Comparison of ENCODE assay signal across 7 cellular contexts in the genomic region with DNA sequence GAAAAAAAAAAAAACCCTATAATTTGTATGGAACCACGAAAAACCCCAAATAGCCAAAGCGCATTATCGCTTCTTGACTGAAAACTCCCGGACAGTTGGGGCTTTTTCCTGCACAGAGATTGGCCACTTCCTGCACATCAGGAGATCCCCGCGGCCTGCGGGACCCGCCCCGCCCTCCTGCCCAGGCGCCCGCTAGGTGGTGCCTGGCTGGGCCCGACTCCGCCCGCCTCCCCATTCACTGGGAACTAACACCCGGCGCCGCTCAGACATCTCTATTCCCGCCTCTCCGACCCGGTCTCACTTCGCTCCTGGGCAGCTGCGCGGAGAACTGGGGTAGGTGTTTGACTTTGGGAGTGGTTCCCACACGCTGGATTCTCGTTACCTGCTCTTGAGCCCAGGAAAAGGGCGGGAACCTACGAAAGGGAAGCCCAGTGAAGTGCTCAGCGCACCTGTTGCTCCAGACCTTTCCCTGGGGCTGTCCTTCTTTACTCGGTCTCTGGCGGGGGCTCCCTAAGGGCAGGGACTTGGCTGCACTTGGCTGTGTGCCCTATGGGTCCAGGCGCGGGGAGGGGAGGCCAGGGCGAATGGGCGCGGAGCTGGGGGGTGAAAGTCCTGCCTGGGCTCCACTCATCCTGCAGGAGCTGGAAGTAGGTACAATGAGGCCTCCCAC. TPM values are rescaled to one million over a fixed set of nuclear protein-coding genes. Genes with fewer than 3 reads are reported as not detected.
DNase-seq lines count a peak whose midpoint lies in the region; ATAC-seq, FAIRE-seq and TF ChIP-seq lines count a peak whose summit lies in the region.

A gene with protein sequence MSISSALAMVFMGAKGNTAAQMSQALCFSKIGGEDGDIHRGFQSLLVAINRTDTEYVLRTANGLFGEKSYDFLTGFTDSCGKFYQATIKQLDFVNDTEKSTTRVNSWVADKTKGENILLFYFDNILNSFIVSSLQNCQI (plus strand): TSS at position 234 of the 670 bp plus-strand sequence. CDS start 4,155 bp downstream, outside the sequence.

- CTCF ChIA-PET in endothelial cell of umbilical vein (lab: Charles Lee), result interaction anchor here (1.0 to 1.2 kb wide), 2 partner anchors 10 to 12 kb away, joined by 3 to 10 read pairs; no protein-coding TSS in a partner anchor

- peak within 1 kb of the TSS; percentile 59 for H3K4me2 ChIP-seq in endothelial cell of umbilical vein (ENCODE audit: insufficient read depth, low read length)

- no peaks in the 10 kb centered on the region for H3K36me3 ChIP-seq in endothelial cell of umbilical vein (ENCODE audit: control insufficient read depth in 2 of 2, extremely low read depth in 1 of 2, insufficient read depth in 2 of 2, low read length in 2 of 2)
- no peaks in the 10 kb centered on the region for H3K36me3 ChIP-seq in muscle layer of duodenum (ENCODE audit: control insufficient read depth in 1 of 2, insufficient read depth in 2 of 2, low read length in 2 of 2)

- H3K4me1 ChIP-seq in endothelial cell of umbilical vein (ENCODE audit: control insufficient read depth, extremely low read depth, insufficient read depth, low read length), result peaks cover 5% of the 10 kb centered on the region
- peaks cover 0 to 10% of the 10 kb centered on the region in 2 donors for H3K4me1 ChIP-seq in muscle layer of duodenum (ENCODE audit: control insufficient read depth in 1 of 2, insufficient read depth in 2 of 2, low read length in 2 of 2)

- no peak within 1 kb of the TSS for H3K9ac ChIP-seq in endothelial cell of umbilical vein (replicated peaks; ENCODE audit: extremely low read depth, insufficient read depth, low read length)

- dilution Hi-C loops in endothelial cell of umbilical vein (cut with MboI; ENCODE audit: extremely low pct_ligation_motif_present, low sequenced_read_pairs), result no loop called here

- TF ChIP-seq CTCF in endothelial cell of umbilical vein (IDR thresholded peaks at IDR 0.05; ENCODE audit: extremely low read depth in 1 of 2, insufficient read depth in 1 of 2, low read depth in 1 of 2, low read length in 2 of 2), result peak; percentile 37 to 59

- POLR2A ChIA-PET in endothelial cell of umbilical vein (lab: Charles Lee), result no interaction called here

- intact Hi-C loops in endothelial cell of umbilical vein (cut with micrococcal nuclease), result loop anchor here (1.0 kb wide), 1 partner anchor 46 kb away; no protein-coding TSS in a partner anchor

- DNase-seq in NCI-H146 treated with DMSO at 0.1 percent for 48 hours (lab: John Stamatoyannopoulos, UW; ENCODE audit: unreplicated experiment) (peak; percentile 93), endothelial cell of umbilical vein (ENCODE audit: low read depth, low spot score) (peak; percentile 17), superior temporal gyrus (ENCODE audit: extremely low spot score) (peak; percentile 66)
- peak; percentile 73 to 82 for DNase-seq in activated CD4-positive, alpha-beta T cell treated with anti-CD3 and anti-CD28 coated beads, Interleukin-2, amount 50 U/mL, for 48 hours

- H3K27me3 ChIP-seq in endothelial cell of umbilical vein (ENCODE audit: control insufficient read depth in 2 of 2, insufficient read depth in 2 of 2, low read length in 2 of 2) (peaks cover 0 to 7% of the 10 kb centered on the region in 2 experiments), muscle layer of duodenum (ENCODE audit: low read depth, low read length) (no peaks in the 10 kb centered on the region)

- ATAC-seq in GM18505 (IDR thresholded peaks at IDR 0.05; ENCODE audit: unreplicated experiment) (peak; percentile 89), HG02571 (IDR thresholded peaks at IDR 0.05; ENCODE audit: unreplicated experiment) (peak; percentile 95)

- H3K79me2 ChIP-seq in endothelial cell of umbilical vein (ENCODE audit: control insufficient read depth, insufficient read depth, low read length), result no peaks in the 10 kb centered on the region

- TF ChIP-seq POLR2A in GM18505 (IDR thresholded peaks at IDR 0.05; ENCODE audit: borderline replicate concordance, extremely low read depth, insufficient read depth, insufficient read length) (peak; percentile 77), endothelial cell of umbilical vein (IDR thresholded peaks at IDR 0.05; ENCODE audit: low read depth, low read length) (no peak)

- H3K27ac ChIP-seq in endothelial cell of umbilical vein (ENCODE audit: insufficient read depth, low read depth, low read length) (no peak within 1 kb of the TSS), muscle layer of duodenum (ENCODE audit: low read length) (no peak within 1 kb of the TSS)

- H2AFZ ChIP-seq in endothelial cell of umbilical vein (ENCODE audit: low read depth, low read length), result peak within 1 kb of the TSS; percentile 78

- no peaks in the 10 kb centered on the region for H3K9me1 ChIP-seq in endothelial cell of umbilical vein (replicated peaks; ENCODE audit: control insufficient read depth, extremely low read depth, insufficient read depth, low read length)

- H3K4me3 ChIP-seq in endothelial cell of umbilical vein (replicated peaks in 1 of 3; ENCODE audit: insufficient read depth in 1 of 3, low read depth in 1 of 3, low read length in 3 of 3) (peak within 1 kb of the TSS in 2 of 3 experiments; percentile 2 to 23), muscle layer of duodenum (ENCODE audit: low read depth in 1 of 2, low read length in 2 of 2) (peak within 1 kb of the TSS; percentile 40 to 60)

- peak; percentile 44 for FAIRE-seq in endothelial cell of umbilical vein (lab: Jason Lieb, UNC)

- no TSS peak for BruUV-seq in endothelial cell of umbilical vein (replicated peaks; lab: Mats Ljungman, UMichigan)

- H3K9me3 ChIP-seq in endothelial cell of umbilical vein (replicated peaks; ENCODE audit: control insufficient read depth, insufficient read depth, low read length), result no peaks in the 10 kb centered on the region
- H3K9me3 ChIP-seq in muscle layer of duodenum (ENCODE audit: control insufficient read depth in 1 of 2, low read length in 2 of 2), result no peaks in the 10 kb centered on the region

- H4K20me1 ChIP-seq in endothelial cell of umbilical vein (replicated peaks; ENCODE audit: control insufficient read depth, extremely low read depth, insufficient read depth, low read length), result no peaks in the 10 kb centered on the region

TF ChIP-seq in endothelial cell of umbilical vein, 7 proteins besides CTCF, POLR2A, EP300 and RAD21:
- no peak for TF ChIP-seq FOS (IDR thresholded peaks at IDR 0.05; ENCODE audit: borderline replicate concordance, insufficient read depth, low read length)
- no peak for TF ChIP-seq MYC (IDR thresholded peaks at IDR 0.05; ENCODE audit: low read depth, low read length)
- no peak for TF ChIP-seq GATA2 (IDR thresholded peaks at IDR 0.05; ENCODE audit: insufficient read depth, insufficient read length, low read depth, low read length)
TF ChIP-seq in endothelial cell of umbilical vein: peak in this region for 0.

RNA-seq across cellular contexts. Expression of the gene that starts here (rescaled TPM):
- total RNA-seq in endothelial cell of umbilical vein, result not detected in 2 replicates
- 0.06 and 0.08 TPM in 2 replicates for polyA plus RNA-seq in endothelial cell of umbilical vein
- 0.04 and 0.06 TPM in 2 replicates for polyA plus RNA-seq in endothelial cell of umbilical vein (2011; cell fraction: cytosol; rRNA removed)
- polyA plus RNA-seq in endothelial cell of umbilical vein (2011; cell fraction: nucleus; rRNA removed), result 0.08 and 0.14 TPM in 2 replicates
- 1.9 and 15.0 TPM in 2 replicates for polyA plus RNA-seq in endothelial cell of umbilical vein (2012)
- 0.15 TPM in 1 of 2 replicates, not detected in the other for polyA minus RNA-seq in endothelial cell of umbilical vein
- not detected for polyA minus RNA-seq in endothelial cell of umbilical vein (2011; cell fraction: cytosol; rRNA and poly(A)+ RNA removed)
- polyA minus RNA-seq in endothelial cell of umbilical vein (2011; cell fraction: nucleus; rRNA and poly(A)+ RNA removed), result not detected in 2 replicates

Comparison
In these comparisons a context has a peak if more than half of its experiments do, and no peak if none do; other contexts are left out.
1. DNase-seq: peak in every context shown above with its lines; median percentile 93 in NCI-H146 treated with DMSO at 0.1 percent for 48 hours; 78 in activated CD4-positive, alpha-beta T cell treated with anti-CD3 and anti-CD28 coated beads, Interleukin-2, amount 50 U/mL, for 48 hours; 66 in superior temporal gyrus; 17 in endothelial cell of umbilical vein.